ENCODE assay signal across 18 cellular contexts in the genomic region with DNA sequence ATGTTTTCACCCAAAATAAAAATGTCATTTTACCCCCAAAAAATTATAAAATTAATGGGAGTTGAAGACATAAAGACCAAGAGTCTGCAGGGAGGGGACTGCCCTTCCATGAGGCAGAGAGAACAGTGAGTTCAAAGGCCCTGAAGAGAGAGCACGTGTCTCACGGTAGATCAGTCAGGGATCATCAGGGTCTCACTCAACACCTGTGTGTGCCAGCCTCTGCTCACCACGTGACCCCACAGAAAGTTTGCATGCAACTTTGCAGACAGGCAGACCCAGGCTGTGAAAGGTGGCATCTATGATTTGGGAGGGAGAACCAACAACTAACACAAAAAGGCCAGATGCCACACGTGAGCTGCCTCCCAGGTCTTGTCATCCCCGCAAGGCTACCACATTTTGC. TPM values are rescaled to one million over a fixed set of nuclear protein-coding genes. Genes with fewer than 3 reads are reported as not detected.
A peak's percentile ranks its signal among the peaks of the same experiment; 100 is the strongest.
DNase-seq lines count a peak whose midpoint lies in the region; ATAC-seq and TF ChIP-seq lines count a peak whose summit lies in the region.
"Had no signal": no experiment of that assay in that cellular context is flagged by ENCODE, and none has a peak within 500 bp of the region (broad histone marks: within the 10 kb centered on the region; RNA-seq: fewer than 3 reads in every experiment).

No MANE protein-coding gene starts in this region.

- no peak for TF ChIP-seq CTCF in heart right ventricle (IDR thresholded peaks at IDR 0.05)
- TF ChIP-seq CTCF in transverse colon (IDR thresholded peaks at IDR 0.05), result no peak

- 57 to 65% methylated on average over 5 of the region's 5 CpGs for WGBS in heart right ventricle, 2 donors
- WGBS in transverse colon (ENCODE audit: low coverage in 1 of 2), 2 donors, result 20 to 78% methylated on average over 2 to 5 of the region's 5 CpGs

- in situ Hi-C loops in transverse colon (cut with MboI; ENCODE audit: low pct_ligation_motif_present in 1 of 4, low pct_unique_long_range_greater_than_20kb in 1 of 4, low sequenced_read_pairs in 3 of 4), result no loop called here

- H3K4me1 ChIP-seq in heart right ventricle (peaks cover 13 to 40% (median 17%) of the 10 kb centered on the region in 9 donors), transverse colon (peaks cover 8 to 17% (median 10%) of the 10 kb centered on the region in 4 donors)
- H3K4me1 ChIP-seq: Caco-2, SJSA1 had no signal

- H3K27ac ChIP-seq in heart right ventricle (no peak overlapping the region), transverse colon (no peak overlapping the region)
- H3K27ac ChIP-seq: HL-60, SJSA1 had no signal

- no peak for DNase-seq in Right ventricle myocardium superior
- DNase-seq in heart right ventricle, result no peak
- DNase-seq in RPMI8226, result peak; percentile 5
- peak; percentile 45 for DNase-seq in left lobe of liver (ENCODE audit: low spot score)
- peak; percentile 38 for DNase-seq in transverse colon
- DNase-seq in activated gamma-delta T cell treated with Interleukin-2 at 50 U/mL for 16 hours, result no peak
- no peak for DNase-seq in NCI-H2227 treated with DMSO at 0.1 percent for 48 hours (lab: John Stamatoyannopoulos, UW)
- DNase-seq: Caco-2; CD4-positive, CD25-positive, alpha-beta regulatory T cell; GDM1; H7; IMR-90; NCI-H2081; NCI-H82; PC-3 had no signal

- no peak for TF ChIP-seq EP300 in transverse colon (IDR thresholded peaks at IDR 0.05; ENCODE audit: low read depth)

- peak; percentile 31 for ATAC-seq in Right ventricle myocardium superior (ENCODE audit: poor library complexity)
- no peak for ATAC-seq in heart right ventricle
- peak; percentile 62 for ATAC-seq in left lobe of liver
- ATAC-seq in GM21381 (IDR thresholded peaks at IDR 0.05; ENCODE audit: unreplicated experiment), result no peak
- ATAC-seq: PC-3 had no signal

- intact Hi-C loops in Right ventricle myocardium superior (cut with DNase I) (no loop called here), heart right ventricle (cut with DNase I) (no loop called here), transverse colon (cut with DNase I; ENCODE audit: low total_unique reads) (no loop called here)

- H3K27me3 ChIP-seq in heart right ventricle (no peaks in the 10 kb centered on the region), transverse colon (no peaks in the 10 kb centered on the region)
- H3K27me3 ChIP-seq: SJSA1 had no signal

- no peaks in the 10 kb centered on the region for H3K9me3 ChIP-seq in heart right ventricle
- no peaks in the 10 kb centered on the region for H3K9me3 ChIP-seq in transverse colon
- H3K9me3 ChIP-seq: SJSA1 had no signal

- no peaks in the 10 kb centered on the region for H3K36me3 ChIP-seq in heart right ventricle
- H3K36me3 ChIP-seq in transverse colon, result no peaks in the 10 kb centered on the region
- H3K36me3 ChIP-seq: SJSA1 had no signal

- TF ChIP-seq POLR2A in transverse colon (IDR thresholded peaks at IDR 0.05), result no peak

- H3K4me3 ChIP-seq in heart right ventricle (no peak overlapping the region), transverse colon (no peak overlapping the region)
- H3K4me3 ChIP-seq: SJSA1 had no signal

RNA-seq across cellular contexts. Expression of a gene that starts 33.1 kb away (rescaled TPM):
- total RNA-seq in Right ventricle myocardium superior (9.0 TPM), heart right ventricle (10 to 100 TPM in 2 of 10 donors, 1 to 10 TPM in 8; 3.7 to 14.5 (median 5.9) TPM), left lobe of liver (67.7 TPM), transverse colon (100 to 1,000 TPM in 1 of 4 donors, 10 to 100 TPM in 3; 71.1 to 118 (median 90.1) TPM)
- 1 to 10 TPM; 2.6 to 6.1 TPM for polyA plus RNA-seq in heart right ventricle

Comparison
In these comparisons a context has a peak if more than half of its experiments do, and no peak if none do; other contexts are left out.
1. ATAC-seq: peak in Right ventricle myocardium superior (single experiment) and left lobe of liver (single experiment); none in heart right ventricle (0 of 8) and GM21381 (single experiment).
2. DNase-seq: peak in RPMI8226 (single experiment), left lobe of liver (single experiment) and transverse colon (single experiment); none in Right ventricle myocardium superior (single experiment), heart right ventricle (0 of 2), activated gamma-delta T cell treated with Interleukin-2 at 50 U/mL for 16 hours (single experiment) and NCI-H2227 treated with DMSO at 0.1 percent for 48 hours (single experiment).